Comparison of ENCODE assay signal across 37 cellular contexts in genomic region chr2:130997198-130997597, GRCh38.
DNase-seq lines count a peak whose midpoint lies in the region; ATAC-seq, FAIRE-seq and TF ChIP-seq lines count a peak whose summit lies in the region.
"Had no signal": no experiment of that assay in that cellular context is flagged by ENCODE, and none has a peak within 500 bp of the region (broad histone marks: within the 10 kb centered on the region; RNA-seq: fewer than 3 reads in every experiment).

No MANE protein-coding gene starts in this region.

- in situ Hi-C loops in HepG2 (cut with HindIII; ENCODE audit: extremely low pct_ligation_motif_present, low pct_unique_long_range_greater_than_20kb), result no loop called here

- TF ChIP-seq EP300 in HepG2 (IDR thresholded peaks at IDR 0.05; ENCODE audit: low read depth in 2 of 2, low read length in 2 of 2) (no peak), HepG2 (CRISPR knock-in tag; IDR thresholded peaks at IDR 0.05; ENCODE audit: borderline replicate concordance) (no peak)

- TF ChIP-seq CTCF in HepG2 (CRISPR knock-in tag; IDR thresholded peaks at IDR 0.05) (no peak), right lobe of liver (IDR thresholded peaks at IDR 0.05) (no peak)

- CTCF ChIA-PET in HepG2 (lab: Yijun Ruan, JAX; ENCODE audit: low intra/inter-chr PET ratio, low total read pairs), result no interaction called here

- no peak for FAIRE-seq in HepG2 (lab: Jason Lieb, UNC)
- FAIRE-seq: A204.1, A549, D721Med had no signal

- H3K36me3 ChIP-seq in HepG2 (replicated peaks in 1 of 2; ENCODE audit: control insufficient read depth in 1 of 2, insufficient read depth in 2 of 2, low read length in 2 of 2) (no peaks in the 10 kb centered on the region), right lobe of liver (no peaks in the 10 kb centered on the region)
- H3K36me3 ChIP-seq: BE2C; BLaER1; BLaER1 treated with 17β-estradiol and CSF1 and Interleukin-3, amounts not matched to agents 10 nM and 100 nM had no signal

- no peaks in the 10 kb centered on the region for H3K4me1 ChIP-seq in HepG2 (ENCODE audit: insufficient read depth, low read length)
- no peaks in the 10 kb centered on the region for H3K4me1 ChIP-seq in right lobe of liver
- H3K4me1 ChIP-seq: A549, BE2C, Caco-2 had no signal

- H3K4me2 ChIP-seq in HepG2 (ENCODE audit: low read depth, low read length), result no peak overlapping the region
- H3K4me2 ChIP-seq: A549; BLaER1; BLaER1 treated with 17β-estradiol and CSF1 and Interleukin-3, amounts not matched to agents 10 nM and 100 nM had no signal

- peaks cover 0 to 14% of the 10 kb centered on the region in 2 experiments; a peak in 3 of 5 replicates for H3K27me3 ChIP-seq in HepG2 (ENCODE audit: control insufficient read depth in 1 of 2, insufficient read depth in 2 of 2, low read length in 2 of 2)
- H3K27me3 ChIP-seq in right lobe of liver, result no peaks in the 10 kb centered on the region
- H3K27me3 ChIP-seq: BE2C; BLaER1; BLaER1 treated with 17β-estradiol and CSF1 and Interleukin-3, amounts not matched to agents 10 nM and 100 nM had no signal

- intact Hi-C loops in activated CD4-positive, alpha-beta T cell treated with anti-CD3 and anti-CD28 coated beads, Interleukin-2, amount 10 ng/mL, durations not matched to agents 24 days and 14 days (cut with micrococcal nuclease), result no loop called here
- intact Hi-C loops in HepG2 (cut with micrococcal nuclease; ENCODE audit: unreplicated experiment) (no loop called here), right lobe of liver (cut with DNase I) (no loop called here)

- H4K20me1 ChIP-seq in HepG2 (ENCODE audit: insufficient read depth, low read length), result no peaks in the 10 kb centered on the region
- H4K20me1 ChIP-seq: BLaER1; BLaER1 treated with 17β-estradiol and CSF1 and Interleukin-3, amounts not matched to agents 10 nM and 100 nM had no signal

- H3K27ac ChIP-seq in HepG2 (ENCODE audit: extremely low read length, insufficient read depth, low read length), result no peak overlapping the region
- no peak overlapping the region for H3K27ac ChIP-seq in right lobe of liver
- H3K27ac ChIP-seq: 22Rv1; A549; BLaER1; BLaER1 treated with 17β-estradiol and CSF1 and Interleukin-3, amounts not matched to agents 10 nM and 100 nM; C4-2B had no signal

- 12% methylated on average over 5 of the region's 5 CpGs for WGBS in HepG2 (ENCODE audit: low lambda C conversion rate)
- 52% methylated on average over 5 of the region's 5 CpGs for WGBS in right lobe of liver (ENCODE audit: insufficient coverage, low coverage, low lambda C conversion rate, missing lambda C conversion rate)

- H3K27me3 Mint-ChIP-seq in activated CD4-positive, alpha-beta T cell treated with anti-CD3 and anti-CD28 coated beads, Interleukin-2, amount 10 ng/mL, durations not matched to agents 24 days and 14 days, result peaks cover 29% of the 10 kb centered on the region
- peaks cover 50% of the 10 kb centered on the region for H3K27me3 Mint-ChIP-seq in T-helper 17 cell

- H3K4me3 ChIP-seq in HepG2 (replicated peaks in 1 of 3; ENCODE audit: insufficient read depth in 1 of 3, low read depth in 2 of 3, low read length in 3 of 3) (no peak overlapping the region), right lobe of liver (no peak overlapping the region)
- H3K4me3 ChIP-seq: A549; BLaER1; BLaER1 treated with 17β-estradiol and CSF1 and Interleukin-3, amounts not matched to agents 10 nM and 100 nM had no signal

- H3K4me1 Mint-ChIP-seq in activated CD4-positive, alpha-beta T cell treated with anti-CD3 and anti-CD28 coated beads, Interleukin-2, amount 10 ng/mL, durations not matched to agents 24 days and 14 days, result no peaks in the 10 kb centered on the region
- no peaks in the 10 kb centered on the region for H3K4me1 Mint-ChIP-seq in T-helper 17 cell
- H3K4me1 Mint-ChIP-seq: B cell; CD14-positive monocyte; CD4-positive, alpha-beta memory T cell; CD4-positive, CD25-positive, alpha-beta regulatory T cell; CD8-positive, alpha-beta memory T cell had no signal

- TF ChIP-seq POLR2A in HepG2 (IDR thresholded peaks at IDR 0.05; ENCODE audit: insufficient read depth in 1 of 2, low read depth in 2 of 2, low read length in 2 of 2), result no peak
- no peak for TF ChIP-seq POLR2A in right lobe of liver (IDR thresholded peaks at IDR 0.05)

- no peak overlapping the region for H3K27ac Mint-ChIP-seq in activated CD4-positive, alpha-beta T cell treated with anti-CD3 and anti-CD28 coated beads, Interleukin-2, amount 10 ng/mL, durations not matched to agents 24 days and 14 days
- peak overlapping the region; percentile 29 for H3K27ac Mint-ChIP-seq in T-helper 17 cell
- H3K27ac Mint-ChIP-seq: B cell; CD14-positive monocyte; CD4-positive, alpha-beta memory T cell; CD4-positive, alpha-beta T cell; CD4-positive, CD25-positive, alpha-beta regulatory T cell; CD8-positive, alpha-beta T cell had no signal

- H3K9me3 Mint-ChIP-seq in activated CD4-positive, alpha-beta T cell treated with anti-CD3 and anti-CD28 coated beads, Interleukin-2, amount 10 ng/mL, durations not matched to agents 24 days and 14 days, result no peaks in the 10 kb centered on the region
- H3K9me3 Mint-ChIP-seq: CD4-positive, alpha-beta T cell; CD4-positive, CD25-positive, alpha-beta regulatory T cell; CD8-positive, alpha-beta memory T cell; CD8-positive, alpha-beta T cell had no signal

- DNase-seq in activated CD4-positive, alpha-beta T cell treated with anti-CD3 and anti-CD28 coated beads, Interleukin-2, amount 10 ng/mL, durations not matched to agents 24 days and 14 days, result peak; percentile 30
- DNase-seq in activated CD4-positive, alpha-beta T cell treated with anti-CD3 and anti-CD28 coated beads for 1 hour, result no peak
- DNase-seq in HepG2 (ENCODE audit: low spot score) (no peak), right lobe of liver (no peak), NCI-H526 treated with DMSO at 0.1 percent for 48 hours (lab: John Stamatoyannopoulos, UW) (peak; percentile 44), T-helper 17 cell (no peak), NCI-H1092 (lab: John Stamatoyannopoulos, UW) (no peak)
- no peak for DNase-seq in activated T-cell treated with anti-CD3 and anti-CD28 coated beads, Interleukin-2, amount 50 U/mL, for 1 hour
- DNase-seq: 8988T; ACHN; AML-193; BE2C; C1 segment of cervical spinal cord; Caco-2; Calu3; CD4-positive, alpha-beta memory T cell; CD4-positive, alpha-beta T cell; CD4-positive, CD25-positive, alpha-beta regulatory T cell; CD8-positive, alpha-beta memory T cell; CD8-positive, alpha-beta T cell; COR-L47; DMS 273 treated with DMSO at 0.1 percent for 48 hours; DMS153; DMS53; DMS79; DMS79 treated with DMSO at 0.1 percent for 48 hours; DND-41; EL had no signal

- H3K9me3 ChIP-seq in HepG2 (ENCODE audit: low read length) (no peaks in the 10 kb centered on the region), right lobe of liver (no peaks in the 10 kb centered on the region), T-helper 17 cell (ENCODE audit: control insufficient read depth, low read length, poor library complexity, severe bottlenecking) (no peaks in the 10 kb centered on the region)
- H3K9me3 ChIP-seq: A549, BE2C, BLaER1, Caco-2 had no signal

- no peak overlapping the region for H3K9ac ChIP-seq in HepG2 (ENCODE audit: insufficient read depth, low read depth, low read length)
- H3K9ac ChIP-seq: BLaER1; BLaER1 treated with 17β-estradiol and CSF1 and Interleukin-3, amounts not matched to agents 10 nM and 100 nM had no signal

- ATAC-seq in HepG2 (no peak), right lobe of liver (no peak), T-helper 17 cell (no peak)
- ATAC-seq: A549; CD8-positive, alpha-beta T cell had no signal

- TF ChIP-seq RAD21 in HepG2 (CRISPR knock-in tag; IDR thresholded peaks at IDR 0.05), result no peak

- H2AFZ ChIP-seq in HepG2 (ENCODE audit: low read length), result no peak overlapping the region

- POLR2A ChIA-PET in HepG2 (lab: Yijun Ruan, JAX), result no interaction called here

- no TSS peak for BruUV-seq in HepG2 (replicated peaks; lab: Mats Ljungman, UMichigan)

- H3K36me3 Mint-ChIP-seq in activated CD4-positive, alpha-beta T cell treated with anti-CD3 and anti-CD28 coated beads, Interleukin-2, amount 10 ng/mL, durations not matched to agents 24 days and 14 days (ENCODE audit: low read depth), result no peaks in the 10 kb centered on the region
- no peaks in the 10 kb centered on the region for H3K36me3 Mint-ChIP-seq in T-helper 17 cell (ENCODE audit: low read depth)
- H3K36me3 Mint-ChIP-seq: CD14-positive monocyte; CD4-positive, alpha-beta memory T cell; CD4-positive, CD25-positive, alpha-beta regulatory T cell; CD8-positive, alpha-beta memory T cell; CD8-positive, alpha-beta T cell had no signal

- H3K4me3 Mint-ChIP-seq in activated CD4-positive, alpha-beta T cell treated with anti-CD3 and anti-CD28 coated beads, Interleukin-2, amount 10 ng/mL, durations not matched to agents 24 days and 14 days, result no peak overlapping the region
- H3K4me3 Mint-ChIP-seq in T-helper 17 cell, result no peak overlapping the region
- H3K4me3 Mint-ChIP-seq: B cell; CD14-positive monocyte; CD4-positive, alpha-beta memory T cell; CD4-positive, alpha-beta T cell; CD4-positive, CD25-positive, alpha-beta regulatory T cell; CD8-positive, alpha-beta memory T cell; CD8-positive, alpha-beta T cell had no signal

- H3K79me2 ChIP-seq in HepG2 (ENCODE audit: insufficient read depth, low read length), result no peaks in the 10 kb centered on the region

TF ChIP-seq in HepG2, 621 proteins besides CTCF, POLR2A, EP300 and RAD21:
- peak; percentile 53 for TF ChIP-seq CREB1 (IDR thresholded peaks at IDR 0.05)
- TF ChIP-seq CREB1 (CRISPR knock-in tag; IDR thresholded peaks at IDR 0.05), result no peak
- TF ChIP-seq ATF7 (IDR thresholded peaks at IDR 0.05), result peak; percentile 98
- no peak for TF ChIP-seq ATF7 (CRISPR knock-in tag; IDR thresholded peaks at IDR 0.05)
- no peak for TF ChIP-seq ZNF280B (CRISPR knock-in tag; IDR thresholded peaks at IDR 0.05; ENCODE audit: borderline replicate concordance)

Comparison
In these comparisons a context has a peak if more than half of its experiments do, and no peak if none do; other contexts are left out.
1. DNase-seq: peak in activated CD4-positive, alpha-beta T cell treated with anti-CD3 and anti-CD28 coated beads, Interleukin-2, amount 10 ng/mL, durations not matched to agents 24 days and 14 days (single experiment) and NCI-H526 treated with DMSO at 0.1 percent for 48 hours (single experiment); none in activated CD4-positive, alpha-beta T cell treated with anti-CD3 and anti-CD28 coated beads for 1 hour (single experiment), HepG2 (single experiment), right lobe of liver (0 of 3), T-helper 17 cell (0 of 3), activated T-cell treated with anti-CD3 and anti-CD28 coated beads, Interleukin-2, amount 50 U/mL, for 1 hour (single experiment) and NCI-H1092 (single experiment).